Comparison of ENCODE assay signal across 15 cellular contexts in genomic region chr2:238137885-238138284, GRCh38. TPM values are rescaled to one million over a fixed set of nuclear protein-coding genes. Genes with fewer than 3 reads are reported as not detected.
"Had no signal": no experiment of that assay in that cellular context is flagged by ENCODE, and none has a peak within 500 bp of the region (broad histone marks: within the 10 kb centered on the region; RNA-seq: fewer than 3 reads in every experiment).

No MANE protein-coding gene starts in this region.

- H3K4me3 ChIP-seq: left lung had no signal

- H3K27me3 ChIP-seq: vagina had no signal

- DNase-seq: activated naive CD8-positive, alpha-beta T cell treated with anti-CD3 and anti-CD28 coated beads, Interleukin-2, amount 10 ng/mL, durations not matched to agents 7 days and 5 days; erythroblast; hippocampal formation; nephron progenitor cell had no signal

- H3K27ac ChIP-seq: left lung, tibial nerve, vagina had no signal

- H3K36me3 ChIP-seq: left lung, tibial nerve, vagina had no signal

- H3K9me3 ChIP-seq: left lung, tibial nerve, vagina had no signal

- ATAC-seq: activated CD4-positive, CD25-positive, alpha-beta regulatory T cell treated with anti-CD3 and anti-CD28 coated beads, Interleukin-2, amount 50 U/mL, for 24 hours; stimulated activated effector memory CD8-positive, alpha-beta T cell treated with anti-CD3 and anti-CD28 coated beads, Interleukin-12 subunit alpha, Interleukin-12 subunit beta, amount 100 ng/mL, for 72 hours had no signal

RNA-seq across cellular contexts. Expression of gene KLHL30, which starts 0.6 kb away (rescaled TPM):
- total RNA-seq: activated CD8-positive, alpha-beta memory T cell treated with anti-CD3 and anti-CD28 coated beads for 36 hours; activated naive CD8-positive, alpha-beta T cell treated with anti-CD3 and anti-CD28 coated beads, Interleukin-2, amount 10 ng/mL, durations not matched to agents 7 days and 5 days; activated T-helper 1 cell treated with anti-CD3 and anti-CD28 coated beads, Interleukin-12 subunit alpha, Interleukin-12 subunit beta, Interleukin-2, Interleukin-4 antibody, amounts not matched to agents 30 ng/mL and 10 ng/mL and 1 ng/mL, durations not matched to agents 14 hours and 24 hours and 36 hours; cerebellum; pulmonary artery endothelial cell had no signal
- polyA plus RNA-seq: keratinocyte had no signal

RNA-seq across cellular contexts. Expression of gene ERFE, which starts 20.9 kb away (rescaled TPM):
- total RNA-seq: activated T-helper 1 cell treated with anti-CD3 and anti-CD28 coated beads, Interleukin-12 subunit alpha, Interleukin-12 subunit beta, Interleukin-2, Interleukin-4 antibody, amounts not matched to agents 30 ng/mL and 10 ng/mL and 1 ng/mL, durations not matched to agents 14 hours and 24 hours and 36 hours; tibial nerve; vagina had no signal

RNA-seq across cellular contexts. Expression of gene ESPNL, which starts 37.7 kb away (rescaled TPM):
- total RNA-seq: osteocyte had no signal
